ENCODE assay signal across 21 cellular contexts in genomic region chr20:4787825-4788224, GRCh38. TPM values are rescaled to one million over a fixed set of nuclear protein-coding genes. Genes with fewer than 3 reads are reported as not detected.
DNase-seq lines count a peak whose midpoint lies in the region; ATAC-seq and TF ChIP-seq lines count a peak whose summit lies in the region.
"Had no signal": no experiment of that assay in that cellular context is flagged by ENCODE, and none has a peak within 500 bp of the region (broad histone marks: within the 10 kb centered on the region; RNA-seq: fewer than 3 reads in every experiment).

No MANE protein-coding gene starts in this region.

- H3K9me3 ChIP-seq in CD4-positive, alpha-beta T cell (ENCODE audit: control insufficient read depth, low read length) = no peaks in the 10 kb centered on the region
- no peaks in the 10 kb centered on the region for H3K9me3 ChIP-seq in A673 (ENCODE audit: low read depth, low read length, poor library complexity, severe bottlenecking)
- H3K9me3 ChIP-seq: SJSA1, thoracic aorta had no signal

- POLR2A ChIA-PET in CD4-positive, alpha-beta T cell (lab: Charles Lee) = no interaction called here
- POLR2A ChIA-PET in HEK293T (lab: Yijun Ruan, JAX) = no interaction called here
- POLR2A ChIA-PET in A673 (lab: Charles Lee; ENCODE audit: low non-redundant PET) = no interaction called here

- H3K36me3 Mint-ChIP-seq in CD4-positive, alpha-beta T cell (ENCODE audit: low read depth) = peaks cover 98% of the 10 kb centered on the region
- H3K36me3 Mint-ChIP-seq in activated T-helper 2 cell treated with anti-CD3 and anti-CD28 coated beads, Interferon-gamma antibody, Interleukin-2, Interleukin-4, amounts not matched to agents 10 μg/mL and 5 μg/mL and 100 μg/mL, durations not matched to agents 14 hours and 24 hours and 36 hours (ENCODE audit: low read depth) = peaks cover 83% of the 10 kb centered on the region

- H3K27ac ChIP-seq in CD4-positive, alpha-beta T cell (ENCODE audit: low read depth, low read length) = no peak overlapping the region
- no peak overlapping the region for H3K27ac ChIP-seq in A673 (ENCODE audit: low read depth, low read length, poor library complexity, severe bottlenecking)
- H3K27ac ChIP-seq: SJSA1, thoracic aorta had no signal

- ATAC-seq in CD4-positive, alpha-beta T cell (ENCODE audit: poor library complexity) = no peak
- ATAC-seq in HG03097 (IDR thresholded peaks at IDR 0.05; ENCODE audit: low FRiP score, unreplicated experiment) = no peak
- ATAC-seq: naive thymus-derived CD8-positive, alpha-beta T cell had no signal

- TF ChIP-seq CTCF in CD4-positive, alpha-beta T cell (IDR thresholded peaks at IDR 0.05) = no peak
- no peak for TF ChIP-seq CTCF in A673 (conservative IDR thresholded peaks at IDR 0.05; ENCODE audit: low read depth, low read length)

- intact Hi-C loops in CD4-positive, alpha-beta T cell (cut with DNase I, micrococcal nuclease) = no loop called here
- intact Hi-C loops in activated T-helper 2 cell treated with anti-CD3 and anti-CD28 coated beads, Interferon-gamma antibody, Interleukin-2, Interleukin-4, amounts not matched to agents 10 μg/mL and 5 μg/mL and 100 μg/mL, durations not matched to agents 14 hours and 24 hours and 36 hours (cut with micrococcal nuclease) = no loop called here
- intact Hi-C loops in A673 (cut with micrococcal nuclease; ENCODE audit: unreplicated experiment) = no loop called here

- H3K36me3 ChIP-seq in A673 (ENCODE audit: insufficient read depth, low read length, poor library complexity, severe bottlenecking) = no peaks in the 10 kb centered on the region
- H3K36me3 ChIP-seq: SJSA1 had no signal

- H3K4me3 Mint-ChIP-seq in CD4-positive, alpha-beta T cell = no peak overlapping the region
- H3K4me3 Mint-ChIP-seq in activated T-helper 2 cell treated with anti-CD3 and anti-CD28 coated beads, Interferon-gamma antibody, Interleukin-2, Interleukin-4, amounts not matched to agents 10 μg/mL and 5 μg/mL and 100 μg/mL, durations not matched to agents 14 hours and 24 hours and 36 hours (ENCODE audit: low read depth) = no peak overlapping the region
- H3K4me3 Mint-ChIP-seq: activated CD8-positive, alpha-beta T cell treated with anti-CD3 and anti-CD28 coated beads, Interleukin-2, amount 10 ng/mL, durations not matched to agents 7 days and 5 days; naive thymus-derived CD8-positive, alpha-beta T cell had no signal

- no peaks in the 10 kb centered on the region for H3K27me3 Mint-ChIP-seq in CD4-positive, alpha-beta T cell
- H3K27me3 Mint-ChIP-seq in activated T-helper 2 cell treated with anti-CD3 and anti-CD28 coated beads, Interferon-gamma antibody, Interleukin-2, Interleukin-4, amounts not matched to agents 10 μg/mL and 5 μg/mL and 100 μg/mL, durations not matched to agents 14 hours and 24 hours and 36 hours (ENCODE audit: low read depth) = no peaks in the 10 kb centered on the region
- H3K27me3 Mint-ChIP-seq: naive thymus-derived CD8-positive, alpha-beta T cell; progenitor cell of endocrine pancreas had no signal

- H3K9me3 Mint-ChIP-seq in CD4-positive, alpha-beta T cell = no peaks in the 10 kb centered on the region
- no peaks in the 10 kb centered on the region for H3K9me3 Mint-ChIP-seq in activated T-helper 2 cell treated with anti-CD3 and anti-CD28 coated beads, Interferon-gamma antibody, Interleukin-2, Interleukin-4, amounts not matched to agents 10 μg/mL and 5 μg/mL and 100 μg/mL, durations not matched to agents 14 hours and 24 hours and 36 hours
- H3K9me3 Mint-ChIP-seq: naive thymus-derived CD8-positive, alpha-beta T cell had no signal

- no peaks in the 10 kb centered on the region for H3K27me3 ChIP-seq in CD4-positive, alpha-beta T cell (ENCODE audit: control insufficient read depth, insufficient read depth, low read length)
- H3K27me3 ChIP-seq in A673 (replicated peaks; ENCODE audit: insufficient read depth, low read depth, low read length, poor library complexity) = no peaks in the 10 kb centered on the region
- H3K27me3 ChIP-seq: SJSA1 had no signal

- H3K4me1 ChIP-seq in A673 (ENCODE audit: insufficient read depth, low read length, poor library complexity, severe bottlenecking) = no peaks in the 10 kb centered on the region
- H3K4me1 ChIP-seq: SJSA1 had no signal

- H3K27ac Mint-ChIP-seq in CD4-positive, alpha-beta T cell = peak overlapping the region; percentile 61
- peak overlapping the region; percentile 71 for H3K27ac Mint-ChIP-seq in activated T-helper 2 cell treated with anti-CD3 and anti-CD28 coated beads, Interferon-gamma antibody, Interleukin-2, Interleukin-4, amounts not matched to agents 10 μg/mL and 5 μg/mL and 100 μg/mL, durations not matched to agents 14 hours and 24 hours and 36 hours
- H3K27ac Mint-ChIP-seq: progenitor cell of endocrine pancreas had no signal

- CTCF ChIA-PET in CD4-positive, alpha-beta T cell (lab: Charles Lee) = no interaction called here
- CTCF ChIA-PET in HEK293T (lab: Yijun Ruan, JAX) = no interaction called here
- CTCF ChIA-PET in A673 (lab: Charles Lee) = no interaction called here

- H3K4me3 ChIP-seq in A673 (ENCODE audit: low read depth, low read length, poor library complexity, severe bottlenecking) = no peak overlapping the region
- H3K4me3 ChIP-seq: SJSA1, thoracic aorta had no signal

- no peaks in the 10 kb centered on the region for H3K4me1 Mint-ChIP-seq in CD4-positive, alpha-beta T cell (ENCODE audit: low read depth)
- H3K4me1 Mint-ChIP-seq in activated T-helper 2 cell treated with anti-CD3 and anti-CD28 coated beads, Interferon-gamma antibody, Interleukin-2, Interleukin-4, amounts not matched to agents 10 μg/mL and 5 μg/mL and 100 μg/mL, durations not matched to agents 14 hours and 24 hours and 36 hours (ENCODE audit: low read depth) = peaks cover 20% of the 10 kb centered on the region

- no TSS peak for BruUV-seq in A673 (replicated peaks; lab: Mats Ljungman, UMichigan)

- DNase-seq in AML-193 (lab: John Stamatoyannopoulos, UW) (peak; percentile 29 to 30), NOMO-1 treated with dmso at 0.1 percent for 144 hours (lab: John Stamatoyannopoulos, UW; ENCODE audit: unreplicated experiment) (peak; percentile 17), DMS79 (lab: John Stamatoyannopoulos, UW) (no peak), HEK293T (ENCODE audit: extremely low spot score) (no peak), A673 (ENCODE audit: low spot score) (no peak)
- DNase-seq in CD4-positive, alpha-beta T cell = no peak
- no peak for DNase-seq in activated T-helper 2 cell treated with anti-CD3 and anti-CD28 coated beads, Interferon-gamma antibody, Interleukin-2, Interleukin-4, amounts not matched to agents 10 μg/mL and 5 μg/mL and 100 μg/mL, durations not matched to agents 14 hours and 24 hours and 36 hours (ENCODE audit: low spot score)
- DNase-seq: activated CD8-positive, alpha-beta T cell treated with anti-CD3 and anti-CD28 coated beads, Interleukin-2, amount 10 ng/mL, durations not matched to agents 7 days and 5 days; activated effector memory CD4-positive, alpha-beta T cell treated with Interleukin-2 at 50 U/mL for 16 hours; amygdala; central memory CD4-positive, alpha-beta T cell; effector CD4-positive, alpha-beta T cell; head of caudate nucleus; naive thymus-derived CD8-positive, alpha-beta T cell; NCI-H1694; NCI-H226; stimulated activated CD4-positive, alpha-beta T cell treated with anti-CD3 and anti-CD28 coated beads, Interleukin-4, amount 100 ng/mL, for 1 hour had no signal

TF ChIP-seq in HEK293T, 16 proteins besides CTCF, POLR2A, EP300 and RAD21:
- TF ChIP-seq TARDBP (IDR thresholded peaks at IDR 0.05) = no peak
- TF ChIP-seq ARNT (IDR thresholded peaks at IDR 0.05) = no peak
- no peak for TF ChIP-seq HDGF (IDR thresholded peaks at IDR 0.05; ENCODE audit: borderline replicate concordance)
- no peak for TF ChIP-seq FOXK2 (IDR thresholded peaks at IDR 0.05)
- no peak for TF ChIP-seq ZNF384 (IDR thresholded peaks at IDR 0.05)
- TF ChIP-seq NFRKB (IDR thresholded peaks at IDR 0.05) = no peak
- no peak for TF ChIP-seq FOXM1 (IDR thresholded peaks at IDR 0.05; ENCODE audit: borderline replicate concordance)
- TF ChIP-seq PKNOX1 (IDR thresholded peaks at IDR 0.05) = no peak
- TF ChIP-seq FOXA1 (IDR thresholded peaks at IDR 0.05) = no peak
- TF ChIP-seq L3MBTL2 (conservative IDR thresholded peaks at IDR 0.05) = no peak
- no peak for TF ChIP-seq ELF4 (IDR thresholded peaks at IDR 0.05)
- TF ChIP-seq SP1 (IDR thresholded peaks at IDR 0.05) = no peak
- no peak for TF ChIP-seq BHLHE40 (IDR thresholded peaks at IDR 0.05; ENCODE audit: borderline replicate concordance)
- TF ChIP-seq CTBP1 (IDR thresholded peaks at IDR 0.05; ENCODE audit: borderline replicate concordance) = no peak

RNA-seq across cellular contexts. Expression of gene RASSF2, which starts 35.6 kb away (rescaled TPM):
- total RNA-seq in CD4-positive, alpha-beta T cell = 10 to 100 TPM; 19.7 to 20.0 TPM
- 40.1 and 40.4 TPM in 2 replicates for total RNA-seq in activated T-helper 2 cell treated with anti-CD3 and anti-CD28 coated beads, Interferon-gamma antibody, Interleukin-2, Interleukin-4, amounts not matched to agents 10 μg/mL and 5 μg/mL and 100 μg/mL, durations not matched to agents 14 hours and 24 hours and 36 hours
- total RNA-seq in A673 (2021) = 2.7 and 3.7 TPM in 2 replicates

Comparison
In these comparisons a context has a peak if more than half of its experiments do, and no peak if none do; other contexts are left out.
1. DNase-seq: peak in AML-193 (2 of 2) and NOMO-1 treated with dmso at 0.1 percent for 144 hours (single experiment); none in CD4-positive, alpha-beta T cell (0 of 10), activated T-helper 2 cell treated with anti-CD3 and anti-CD28 coated beads, Interferon-gamma antibody, Interleukin-2, Interleukin-4, amounts not matched to agents 10 μg/mL and 5 μg/mL and 100 μg/mL, durations not matched to agents 14 hours and 24 hours and 36 hours (single experiment), DMS79 (single experiment), HEK293T (single experiment) and A673 (single experiment).